ENCODE assay signal across 8 cellular contexts in genomic region chr7:107660381-107661080, GRCh38. TPM values are rescaled to one million over a fixed set of nuclear protein-coding genes. Genes with fewer than 3 reads are reported as not detected.
DNase-seq lines count a peak whose midpoint lies in the region; ATAC-seq lines count a peak whose summit lies in the region.

Gene SLC26A4 (plus strand): TSS chr7:107660828. CDS start chr7:107661642, 814 bp downstream.

- H3K27ac ChIP-seq in HUES6 (ENCODE audit: low read depth, low read length), result no peak within 1 kb of the TSS
- H3K27ac ChIP-seq in iPS DF 6.9 (ENCODE audit: low read length), result no peak within 1 kb of the TSS

- H3K4me1 ChIP-seq in HUES6 (ENCODE audit: control insufficient read depth, insufficient read depth, low read length) (0 out of 2 replicates have a peak, but pooled peaks cover 5% of the 10 kb centered on the region), iPS DF 6.9 (ENCODE audit: control insufficient read depth, insufficient read depth, low read length) (no peaks in the 10 kb centered on the region)

- H3K9me3 ChIP-seq in HUES6 (ENCODE audit: control insufficient read depth, insufficient read depth, low read depth, low read length) (no peaks in the 10 kb centered on the region), iPS DF 6.9 (ENCODE audit: control insufficient read depth, insufficient read depth, low read length) (no peaks in the 10 kb centered on the region)

- H3K36me3 ChIP-seq in HUES6 (ENCODE audit: control insufficient read depth, insufficient read depth, low read length) (no peaks in the 10 kb centered on the region), iPS DF 6.9 (ENCODE audit: control insufficient read depth, insufficient read depth, low read length) (no peaks in the 10 kb centered on the region)

- H3K36me3 Mint-ChIP-seq in activated naive CD4-positive, alpha-beta T cell treated with anti-CD3 and anti-CD28 coated beads, Interleukin-2, amount 50 U/mL, for 72 hours, result no peaks in the 10 kb centered on the region

- H3K27me3 ChIP-seq in HUES6 (ENCODE audit: control insufficient read depth, insufficient read depth, low read length) (peaks cover 78% of the 10 kb centered on the region), iPS DF 6.9 (ENCODE audit: control insufficient read depth, insufficient read depth, low read length) (peaks cover 34% of the 10 kb centered on the region)

- WGBS in iPS DF 6.9 (ENCODE audit: insufficient coverage, insufficient read length), result no CpG with 5 or more reads among the region's 37 CpGs

- DNase-seq in DMS53 (lab: John Stamatoyannopoulos, UW) (peak; percentile 57), DMS53 treated with DMSO at 0.1 percent for 48 hours (lab: John Stamatoyannopoulos, UW; ENCODE audit: unreplicated experiment) (no peak), iPS DF 6.9 (ENCODE audit: low read depth, low spot score) (no peak), GDM1 (lab: John Stamatoyannopoulos, UW) (no peak)
- DNase-seq in activated naive CD4-positive, alpha-beta T cell treated with anti-CD3 and anti-CD28 coated beads, Interleukin-2, amount 50 U/mL, for 72 hours (ENCODE audit: low spot score in 2 of 2), result peak; percentile 53 to 74
- peak; percentile 27 for DNase-seq in stimulated activated CD4-positive, alpha-beta T cell treated with anti-CD3 and anti-CD28 coated beads, Interleukin-12 subunit alpha, Interleukin-12 subunit beta, amount 100 ng/mL, for 4 hours

- no peak within 1 kb of the TSS for H3K9ac ChIP-seq in HUES6 (ENCODE audit: low read length)

- H3K9me3 Mint-ChIP-seq in activated naive CD4-positive, alpha-beta T cell treated with anti-CD3 and anti-CD28 coated beads, Interleukin-2, amount 50 U/mL, for 72 hours, result no peaks in the 10 kb centered on the region

- peak; percentile 70 to 82 for ATAC-seq in activated naive CD4-positive, alpha-beta T cell treated with anti-CD3 and anti-CD28 coated beads, Interleukin-2, amount 50 U/mL, for 72 hours
- no peak for ATAC-seq in GM18519 (IDR thresholded peaks at IDR 0.05; ENCODE audit: low FRiP score, unreplicated experiment)

- H3K27ac Mint-ChIP-seq in activated naive CD4-positive, alpha-beta T cell treated with anti-CD3 and anti-CD28 coated beads, Interleukin-2, amount 50 U/mL, for 72 hours, result peak within 1 kb of the TSS; percentile 90 to 92

- H3K4me3 ChIP-seq in HUES6 (ENCODE audit: low read depth, low read length), result peak within 1 kb of the TSS; percentile 59
- peak within 1 kb of the TSS; percentile 39; the same call in 1 of the 2 replicates for H3K4me3 ChIP-seq in iPS DF 6.9 (ENCODE audit: low read length)

RNA-seq across cellular contexts. Expression of gene SLC26A4, which starts in this region (rescaled TPM):
- total RNA-seq in activated naive CD4-positive, alpha-beta T cell treated with anti-CD3 and anti-CD28 coated beads, Interleukin-2, amount 50 U/mL, for 72 hours, result 1 to 10 TPM; 1.1 to 2.5 TPM

Comparison
In these comparisons a context has a peak if more than half of its experiments do, and no peak if none do; other contexts are left out.
1. DNase-seq: peak in DMS53 (single experiment), activated naive CD4-positive, alpha-beta T cell treated with anti-CD3 and anti-CD28 coated beads, Interleukin-2, amount 50 U/mL, for 72 hours (2 of 2) and stimulated activated CD4-positive, alpha-beta T cell treated with anti-CD3 and anti-CD28 coated beads, Interleukin-12 subunit alpha, Interleukin-12 subunit beta, amount 100 ng/mL, for 4 hours (single experiment); none in DMS53 treated with DMSO at 0.1 percent for 48 hours (single experiment), iPS DF 6.9 (single experiment) and GDM1 (single experiment).